ENCODE assay signal across 8 cellular contexts in the genomic region with DNA sequence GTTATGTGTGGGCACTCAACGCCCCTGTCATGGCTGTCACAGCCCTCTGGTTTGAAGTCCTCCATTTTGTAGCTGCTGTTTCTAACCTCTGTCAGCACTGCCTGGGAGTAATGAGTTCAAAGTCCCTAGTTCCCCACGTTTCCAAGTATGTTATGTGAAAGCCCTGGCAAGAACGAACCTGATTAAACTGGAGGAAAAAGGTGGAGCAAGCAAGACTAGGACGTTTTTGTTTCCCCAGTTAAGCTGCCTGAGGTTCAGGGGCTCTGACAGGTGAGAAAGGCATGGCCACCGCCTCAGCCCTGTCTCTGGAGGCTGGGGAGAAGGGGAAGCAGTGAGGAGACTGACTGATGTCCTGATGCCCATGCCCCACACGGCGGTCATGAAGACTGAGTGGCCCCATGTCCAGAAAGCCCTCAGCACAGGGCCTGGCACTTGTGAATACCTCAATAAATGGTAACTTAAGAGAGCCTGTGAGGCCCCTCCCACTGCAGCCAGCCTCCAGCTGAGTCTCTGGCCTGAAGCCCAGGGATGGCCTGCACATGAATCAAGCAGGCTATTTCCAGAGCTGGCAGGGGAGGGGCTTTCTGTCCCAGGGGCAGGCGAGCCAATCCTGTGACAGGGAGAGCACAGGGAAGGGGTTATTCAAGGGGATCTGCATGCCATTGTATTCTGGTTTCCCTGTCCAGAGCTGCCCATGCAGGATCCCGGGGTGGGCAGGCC.
A peak's percentile ranks its signal among the peaks of the same experiment; 100 is the strongest.
DNase-seq lines count a peak whose midpoint lies in the region; ATAC-seq and TF ChIP-seq lines count a peak whose summit lies in the region.

No MANE protein-coding gene starts in this region.

- no peaks in the 10 kb centered on the region for H3K27me3 ChIP-seq in BJ (ENCODE audit: control insufficient read depth, insufficient read depth, low read length)

- no peaks in the 10 kb centered on the region for H3K36me3 ChIP-seq in BJ (ENCODE audit: control insufficient read depth, insufficient read depth, low read length)

- peak; percentile 61 for DNase-seq in BJ (ENCODE audit: low read depth)
- DNase-seq in NCI-H146 treated with DMSO at 0.1 percent for 48 hours (lab: John Stamatoyannopoulos, UW; ENCODE audit: unreplicated experiment), result peak; percentile 2
- peak; percentile 91 for DNase-seq in astrocyte of the cerebellum (ENCODE audit: low read depth)
- peak; percentile 91 for DNase-seq in hepatic stellate cell (ENCODE audit: low spot score)
- peak; percentile 80 for DNase-seq in retinal pigment epithelial cell (ENCODE audit: low read depth)
- DNase-seq in DMS114 treated with DMSO at 0.1 percent for 48 hours (lab: John Stamatoyannopoulos, UW; ENCODE audit: unreplicated experiment), result no peak
- no peak for DNase-seq in germinal center (ENCODE audit: low spot score)

- TF ChIP-seq CTCF in BJ (IDR thresholded peaks at IDR 0.05; ENCODE audit: insufficient read depth, low read depth, low read length) (no peak), astrocyte of the cerebellum (IDR thresholded peaks at IDR 0.05; ENCODE audit: low read depth, low read length, missing control alignments) (no peak), retinal pigment epithelial cell (conservative IDR thresholded peaks at IDR 0.05; ENCODE audit: low read depth, low read length) (no peak)

- in situ Hi-C loops in astrocyte of the cerebellum (cut with HindIII; ENCODE audit: low sequenced_read_pairs), result no loop called here

- no peak overlapping the region for H3K4me3 ChIP-seq in BJ (ENCODE audit: low read depth, low read length)
- H3K4me3 ChIP-seq in astrocyte of the cerebellum (ENCODE audit: low read depth, low read length), result no peak overlapping the region
- no peak overlapping the region for H3K4me3 ChIP-seq in retinal pigment epithelial cell (ENCODE audit: low read length)

- POLR2A ChIA-PET in BJ (lab: Charles Lee), result interaction anchor here (1.1 kb wide), 1 partner anchor 105 kb away, joined by 6 read pairs; a partner anchor contains a TSS

- no peak for ATAC-seq in GM21723 (IDR thresholded peaks at IDR 0.05; ENCODE audit: unreplicated experiment)

- CTCF ChIA-PET in BJ (lab: Yijun Ruan, JAX), result interaction anchor here (0.7 to 23.5 kb wide), 9 partner anchors 12 to 122 kb away, joined by 3 to 813 read pairs (median 5); a partner anchor contains a TSS

Comparison
In these comparisons a context has a peak if more than half of its experiments do, and no peak if none do; other contexts are left out.
1. DNase-seq: peak in BJ (single experiment), NCI-H146 treated with DMSO at 0.1 percent for 48 hours (single experiment), astrocyte of the cerebellum (single experiment), hepatic stellate cell (single experiment) and retinal pigment epithelial cell (single experiment); none in DMS114 treated with DMSO at 0.1 percent for 48 hours (single experiment) and germinal center (single experiment).